22 cellular contexts compared by ENCODE assay signal in genomic region chr1:245578751-245579150, GRCh38.
"Had no signal": no experiment of that assay in that cellular context is flagged by ENCODE, and none has a peak within 500 bp of the region (broad histone marks: within the 10 kb centered on the region; RNA-seq: fewer than 3 reads in every experiment).

No MANE protein-coding gene starts in this region.

- H3K9me3 Mint-ChIP-seq: natural killer cell treated with Interleukin-12 subunit alpha and Interleukin-12 subunit beta and Interleukin-15 and Interleukin-18, amount 100 ng/mL, for 72 hours; neural progenitor cell had no signal

- H3K9ac ChIP-seq: neural progenitor cell had no signal

- H3K79me2 ChIP-seq: hepatocyte had no signal

- H3K27ac Mint-ChIP-seq: natural killer cell treated with Interleukin-12 subunit alpha and Interleukin-12 subunit beta and Interleukin-15 and Interleukin-18, amount 100 ng/mL, for 72 hours; neural progenitor cell; type B pancreatic cell had no signal

- H3K36me3 ChIP-seq: esophagus muscularis mucosa, neural progenitor cell, ovary had no signal

- H3K36me3 Mint-ChIP-seq: natural killer cell treated with Interleukin-12 subunit alpha and Interleukin-12 subunit beta and Interleukin-15 and Interleukin-18, amount 100 ng/mL, for 72 hours had no signal

- H3K27ac ChIP-seq: dorsolateral prefrontal cortex, esophagus muscularis mucosa, hepatocyte, neural progenitor cell, ovary had no signal

- DNase-seq: cortex of kidney; dorsolateral prefrontal cortex; effector CD8-positive, alpha-beta T cell; foreskin fibroblast; kidney; left colon; left ventricle myocardium superior; mesenchymal stem cell; midbrain; nucleus accumbens; ovary; right cardiac atrium; small intestine; stimulated activated CD4-positive, alpha-beta T cell treated with anti-CD3 and anti-CD28 coated beads, Interleukin-2, amount 100 ng/mL, for 48 hours; stimulated activated naive CD4-positive, alpha-beta T cell treated with Interleukin-2 at 50 U/mL for 16 hours had no signal

- H3K4me3 ChIP-seq: dorsolateral prefrontal cortex, esophagus muscularis mucosa, hepatocyte, lung, neural progenitor cell, ovary had no signal

- H3K4me2 ChIP-seq: hepatocyte, neural progenitor cell had no signal

- H3K9me3 ChIP-seq: esophagus muscularis mucosa, ovary had no signal

- H3K4me1 ChIP-seq: esophagus muscularis mucosa, neural progenitor cell had no signal

- FAIRE-seq: kidney, small intestine, urothelium cell line had no signal

- H2AFZ ChIP-seq: hepatocyte, neural progenitor cell had no signal

- H3K4me3 Mint-ChIP-seq: natural killer cell treated with Interleukin-12 subunit alpha and Interleukin-12 subunit beta and Interleukin-15 and Interleukin-18, amount 100 ng/mL, for 72 hours; neural progenitor cell; type B pancreatic cell had no signal

- H3K27me3 ChIP-seq: esophagus muscularis mucosa, hepatocyte, neural progenitor cell, ovary had no signal
